In genomic region chr22:20200411-20200810, GRCh38 we compare ENCODE assay signal across 18 cellular contexts. TPM values are rescaled to one million over a fixed set of nuclear protein-coding genes. Genes with fewer than 3 reads are reported as not detected.
A peak's percentile ranks its signal among the peaks of the same experiment; 100 is the strongest.
DNase-seq lines count a peak whose midpoint lies in the region; ATAC-seq and TF ChIP-seq lines count a peak whose summit lies in the region.
"Had no signal": no experiment of that assay in that cellular context is flagged by ENCODE, and none has a peak within 500 bp of the region (broad histone marks: within the 10 kb centered on the region; RNA-seq: fewer than 3 reads in every experiment).

No MANE protein-coding gene starts in this region.

- H3K27ac ChIP-seq in C4-2B (peak overlapping the region; percentile 57), VCaP (peak overlapping the region; percentile 55), mesenchymal stem cell (ENCODE audit: low read length, poor library complexity, severe bottlenecking) (no peak overlapping the region)

- TF ChIP-seq CTCF in C4-2B (conservative IDR thresholded peaks at IDR 0.05): no peak
- TF ChIP-seq CTCF in VCaP (conservative IDR thresholded peaks at IDR 0.05): no peak

- no peak overlapping the region for H2AFZ ChIP-seq in mesenchymal stem cell (ENCODE audit: low read depth, low read length)

- H3K4me1 ChIP-seq in mesenchymal stem cell (ENCODE audit: control insufficient read depth, insufficient read depth, low read depth, low read length): peaks cover 28% of the 10 kb centered on the region

- no peak for DNase-seq in mesenchymal stem cell
- DNase-seq in left lobe of liver (ENCODE audit: low spot score): no peak
- DNase-seq: Calu3; CD4-positive, alpha-beta memory T cell; COR-L47; DMS53; DMS79 treated with DMSO at 0.1 percent for 48 hours; GF-D8; GOT3; H7; HCEC 1CT had no signal

- H4K8ac ChIP-seq in mesenchymal stem cell (ENCODE audit: low read length): no peak overlapping the region

- H3K14ac ChIP-seq in mesenchymal stem cell (ENCODE audit: low read length in 2 of 2): peak overlapping the region in 1 of 2 experiments; percentile 19

- no peaks in the 10 kb centered on the region for H3K79me1 ChIP-seq in mesenchymal stem cell (replicated peaks; ENCODE audit: low read length, poor library complexity, severe bottlenecking)

- H3K4me3 ChIP-seq in mesenchymal stem cell (ENCODE audit: insufficient read depth in 1 of 2, low read depth in 1 of 2, low read length in 2 of 2): no peak overlapping the region

- H3K4ac ChIP-seq in mesenchymal stem cell (ENCODE audit: low read depth in 1 of 2, low read length in 2 of 2): no peak overlapping the region

- ATAC-seq in HG03469 (IDR thresholded peaks at IDR 0.05; ENCODE audit: unreplicated experiment): no peak
- no peak for ATAC-seq in GM18858 (IDR thresholded peaks at IDR 0.05; ENCODE audit: unreplicated experiment)
- no peak for ATAC-seq in left lobe of liver

- H3K36me3 ChIP-seq in mesenchymal stem cell (ENCODE audit: control insufficient read depth in 1 of 2, insufficient read depth in 2 of 2, low read depth in 1 of 2, low read length in 2 of 2): no peaks in the 10 kb centered on the region

- no peak overlapping the region for H3K23ac ChIP-seq in mesenchymal stem cell (ENCODE audit: low read length in 2 of 2)

- H3K4me2 ChIP-seq in mesenchymal stem cell (ENCODE audit: low read length, poor library complexity, severe bottlenecking): no peak overlapping the region

- H2AK5ac ChIP-seq in mesenchymal stem cell (ENCODE audit: low read length, severe bottlenecking): no peak overlapping the region

- no peaks in the 10 kb centered on the region for H3K9me3 ChIP-seq in mesenchymal stem cell (ENCODE audit: control insufficient read depth, low read length)

- H3K9ac ChIP-seq in mesenchymal stem cell (ENCODE audit: low read length): no peak overlapping the region

- no peak overlapping the region for H2BK12ac ChIP-seq in mesenchymal stem cell (ENCODE audit: low read length in 2 of 2)

- peaks cover 34 to 58% of the 10 kb centered on the region in 2 experiments for H3K27me3 ChIP-seq in mesenchymal stem cell (ENCODE audit: control insufficient read depth in 1 of 2, insufficient read depth in 1 of 2, low read length in 2 of 2)

- no peak overlapping the region for H2BK5ac ChIP-seq in mesenchymal stem cell (ENCODE audit: low read depth, low read length, poor library complexity, severe bottlenecking)

- no peak overlapping the region for H3K18ac ChIP-seq in mesenchymal stem cell (ENCODE audit: low read depth in 1 of 2, low read length in 2 of 2)

- no peak overlapping the region for H2BK120ac ChIP-seq in mesenchymal stem cell (ENCODE audit: low read depth, low read length)

- no peak overlapping the region for H2BK15ac ChIP-seq in mesenchymal stem cell (ENCODE audit: low read depth, poor library complexity, severe bottlenecking)

- WGBS in mesenchymal stem cell: 84% methylated on average over 11 of the region's 11 CpGs

- peak overlapping the region; percentile 50 for H4K91ac ChIP-seq in mesenchymal stem cell (ENCODE audit: low read length)

RNA-seq across cellular contexts. Expression of gene CCDC188, which starts 49.6 kb away (rescaled TPM):
- not detected for polyA plus RNA-seq in mesenchymal stem cell (2013, experiment 1 of 2)
- not detected for polyA plus RNA-seq in mesenchymal stem cell (2013, experiment 2 of 2)
- total RNA-seq in left lobe of liver: not detected
- total RNA-seq: A172; A673; Calu3; CD4-positive, alpha-beta memory T cell; G401; H7 had no signal
- polyA plus RNA-seq: CD4-positive, alpha-beta memory T cell had no signal
